ENCODE assay signal across 16 cellular contexts in genomic region chr5:90022711-90023053, GRCh38.
DNase-seq lines count a peak whose midpoint lies in the region; ATAC-seq and TF ChIP-seq lines count a peak whose summit lies in the region.
"Had no signal": no experiment of that assay in that cellular context is flagged by ENCODE, and none has a peak within 500 bp of the region (broad histone marks: within the 10 kb centered on the region; RNA-seq: fewer than 3 reads in every experiment).

No MANE protein-coding gene starts in this region.

- peaks cover 6% of the 10 kb centered on the region for H3K27me3 Mint-ChIP-seq in activated B cell treated with CpG ODN at 0.5 μM for 24 hours

- POLR2A ChIA-PET in activated B cell treated with CpG ODN at 0.5 μM for 24 hours (lab: Charles Lee) = interaction anchor here (0.7 kb wide), 1 partner anchor 584 kb away, joined by 3 read pairs; no protein-coding TSS in a partner anchor

- ATAC-seq in GM18861 (IDR thresholded peaks at IDR 0.05; ENCODE audit: unreplicated experiment) (peak; percentile 47), HG02870 (IDR thresholded peaks at IDR 0.05; ENCODE audit: unreplicated experiment) (peak; percentile 53), activated B cell treated with CpG ODN at 0.5 μM for 24 hours (ENCODE audit: low read depth) (peak; percentile 26), GM21723 (IDR thresholded peaks at IDR 0.05; ENCODE audit: unreplicated experiment) (no peak), GM19324 (IDR thresholded peaks at IDR 0.05; ENCODE audit: low FRiP score, unreplicated experiment) (no peak), GM18511 (IDR thresholded peaks at IDR 0.05; ENCODE audit: unreplicated experiment) (no peak)
- ATAC-seq: stimulated activated naive CD8-positive, alpha-beta T cell treated with anti-CD3 and anti-CD28 coated beads, Interleukin-15, Interleukin-2, amounts not matched to agents 100 U/mL and 50 U/mL, for 24 hours had no signal

- H3K4me1 ChIP-seq in mucosa of stomach (ENCODE audit: control insufficient read depth, insufficient read depth, low read length) (peaks cover 15% of the 10 kb centered on the region), vagina (no peaks in the 10 kb centered on the region)

- intact Hi-C loops in activated B cell treated with CpG ODN at 0.5 μM for 24 hours (cut with micrococcal nuclease) (no loop called here), vagina (cut with DNase I) (no loop called here)

- H3K9me3 ChIP-seq in mucosa of stomach (ENCODE audit: control insufficient read depth, low read length) (no peaks in the 10 kb centered on the region), vagina (no peaks in the 10 kb centered on the region)

- TF ChIP-seq POLR2A in vagina (IDR thresholded peaks at IDR 0.05) = no peak

- no peaks in the 10 kb centered on the region for H3K36me3 Mint-ChIP-seq in activated B cell treated with CpG ODN at 0.5 μM for 24 hours (ENCODE audit: low read depth)
- H3K36me3 Mint-ChIP-seq: naive B cell had no signal

- peaks cover 15% of the 10 kb centered on the region for H3K4me1 Mint-ChIP-seq in activated B cell treated with CpG ODN at 0.5 μM for 24 hours

- H3K36me3 ChIP-seq in mucosa of stomach (ENCODE audit: control insufficient read depth, insufficient read depth, low read length) (no peaks in the 10 kb centered on the region), vagina (no peaks in the 10 kb centered on the region)

- H3K27me3 ChIP-seq in mucosa of stomach (ENCODE audit: control insufficient read depth, insufficient read depth, low read length) (no peaks in the 10 kb centered on the region), vagina (no peaks in the 10 kb centered on the region)

- CTCF ChIA-PET in activated B cell treated with CpG ODN at 0.5 μM for 24 hours (lab: Charles Lee) = no interaction called here

- H3K9ac ChIP-seq in mucosa of stomach (ENCODE audit: low read length) = peak overlapping the region; percentile 19

- no peaks in the 10 kb centered on the region for H3K9me3 Mint-ChIP-seq in activated B cell treated with CpG ODN at 0.5 μM for 24 hours
- H3K9me3 Mint-ChIP-seq: naive B cell had no signal

- H3K27ac Mint-ChIP-seq in activated B cell treated with CpG ODN at 0.5 μM for 24 hours = no peak overlapping the region
- H3K27ac Mint-ChIP-seq: naive B cell had no signal

- no peak overlapping the region for H3K27ac ChIP-seq in vagina
- H3K27ac ChIP-seq: C4-2B had no signal

- TF ChIP-seq CTCF in activated B cell treated with CpG ODN at 0.5 μM for 24 hours (IDR thresholded peaks at IDR 0.05) (no peak), vagina (IDR thresholded peaks at IDR 0.05) (no peak)

- H3K4me3 Mint-ChIP-seq in activated B cell treated with CpG ODN at 0.5 μM for 24 hours = no peak overlapping the region
- H3K4me3 Mint-ChIP-seq: naive B cell had no signal

- no peak overlapping the region for H3K4me3 ChIP-seq in mucosa of stomach (ENCODE audit: low read length)
- no peak overlapping the region for H3K4me3 ChIP-seq in vagina

- no peak for DNase-seq in activated B cell treated with CpG ODN at 0.5 μM for 24 hours
- no peak for DNase-seq in vagina (ENCODE audit: extremely low spot score in 2 of 2)
- DNase-seq: foreskin melanocyte; IMR-90; kidney; naive B cell; NCI-H1417 treated with DMSO at 0.1 percent for 48 hours; SHP77 treated with DMSO at 0.1 percent for 48 hours; stimulated activated naive CD8-positive, alpha-beta T cell treated with anti-CD3 and anti-CD28 coated beads, Interleukin-15, Interleukin-2, amounts not matched to agents 100 U/mL and 50 U/mL, for 24 hours had no signal

Comparison
In these comparisons a context has a peak if more than half of its experiments do, and no peak if none do; other contexts are left out.
1. ATAC-seq: peak in GM18861 (single experiment), HG02870 (single experiment) and activated B cell treated with CpG ODN at 0.5 μM for 24 hours (single experiment); none in GM21723 (single experiment), GM19324 (single experiment) and GM18511 (single experiment).